Comparison of ENCODE assay signal across 1 cellular context in genomic region chr2:215435809-215436704, GRCh38.
TF ChIP-seq lines count a peak whose summit lies in the region.

Gene FN1, minus strand, starts transcription at chr2:215436068. Its CDS starts 266 bp downstream, at chr2:215435802.

TF ChIP-seq in HEK293, 187 proteins besides CTCF, POLR2A, EP300 and RAD21 (continued from another document and continues in another):
- TF ChIP-seq HIC1 (tag by site-specific recombination; IDR thresholded peaks at IDR 0.05) (no peak), ZNF518A (tag by site-specific recombination; conservative IDR thresholded peaks at IDR 0.05; ENCODE audit: low read depth) (no peak), ZNF121 (tag by site-specific recombination; IDR thresholded peaks at IDR 0.05) (no peak), ZNF354C (tag by site-specific recombination; IDR thresholded peaks at IDR 0.05; ENCODE audit: borderline replicate concordance, low read depth) (no peak), ZNF311 (tag by site-specific recombination; IDR thresholded peaks at IDR 0.05; ENCODE audit: borderline replicate concordance) (no peak), ZNF214 (tag by site-specific recombination; IDR thresholded peaks at IDR 0.05; ENCODE audit: borderline replicate concordance) (no peak), ZNF18 (tag by site-specific recombination; IDR thresholded peaks at IDR 0.05) (no peak), ZNF404 (tag by site-specific recombination; IDR thresholded peaks at IDR 0.05) (no peak), ZNF211 (tag by site-specific recombination; IDR thresholded peaks at IDR 0.05; ENCODE audit: low read depth) (no peak), ZNF362 (tag by site-specific recombination; IDR thresholded peaks at IDR 0.05) (peak; percentile 78; the same call in 1 of the 2 replicates), MZF1 (tag by site-specific recombination; IDR thresholded peaks at IDR 0.05; ENCODE audit: borderline replicate concordance) (no peak; the same call in 1 of the 2 replicates), SP7 (tag by site-specific recombination; IDR thresholded peaks at IDR 0.05) (no peak), ZXDB (tag by site-specific recombination; IDR thresholded peaks at IDR 0.05) (no peak), ZNF155 (tag by site-specific recombination; IDR thresholded peaks at IDR 0.05) (no peak), ZNF26 (tag by site-specific recombination; IDR thresholded peaks at IDR 0.05) (no peak), PBX3 (CRISPR knock-in tag; IDR thresholded peaks at IDR 0.05) (no peak), HOXC10 (CRISPR knock-in tag; IDR thresholded peaks at IDR 0.05) (no peak), PATZ1 (tag by site-specific recombination; IDR thresholded peaks at IDR 0.05) (peak; percentile 49), KLF17 (tag by site-specific recombination; IDR thresholded peaks at IDR 0.05) (no peak), ZNF548 (tag by site-specific recombination; IDR thresholded peaks at IDR 0.05) (no peak), FEZF1 (tag by site-specific recombination; IDR thresholded peaks at IDR 0.05) (no peak), REST (tag by site-specific recombination; IDR thresholded peaks at IDR 0.05) (no peak), ZNF707 (tag by site-specific recombination; IDR thresholded peaks at IDR 0.05) (no peak), ZBTB10 (tag by site-specific recombination; IDR thresholded peaks at IDR 0.05) (no peak), ZNF561 (tag by site-specific recombination; IDR thresholded peaks at IDR 0.05; ENCODE audit: borderline replicate concordance) (no peak), GLI2 (tag by site-specific recombination; IDR thresholded peaks at IDR 0.05; ENCODE audit: borderline replicate concordance, low read depth) (no peak), KLF1 (tag by site-specific recombination; IDR thresholded peaks at IDR 0.05) (0 out of 2 replicates have a peak, but pooled peaks have one; percentile 6), ZNF239 (tag by site-specific recombination; IDR thresholded peaks at IDR 0.05) (no peak), ZNF629 (tag by site-specific recombination; IDR thresholded peaks at IDR 0.05) (peak; percentile 92)
